ENCODE assay signal across 34 cellular contexts in the genomic region with DNA sequence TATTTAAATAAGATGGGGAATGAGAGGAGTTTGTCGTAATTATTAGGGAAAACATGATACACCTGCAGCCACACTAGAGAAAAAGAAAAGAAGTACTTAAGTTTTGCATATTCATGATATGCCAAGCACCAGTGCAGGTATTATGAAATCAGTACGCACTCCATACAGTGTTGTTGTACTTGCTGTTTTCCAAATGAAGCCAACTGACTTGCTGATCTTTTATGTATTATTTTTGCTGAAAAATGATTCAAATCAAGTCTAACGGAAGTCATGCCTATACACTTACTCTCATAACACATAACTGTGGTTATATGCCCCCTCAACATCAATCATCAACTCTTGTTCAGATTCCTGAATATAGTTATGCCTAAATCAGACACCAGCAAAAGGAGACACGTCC.
"Had no signal": no experiment of that assay in that cellular context is flagged by ENCODE, and none has a peak within 500 bp of the region (broad histone marks: within the 10 kb centered on the region; RNA-seq: fewer than 3 reads in every experiment).

No MANE protein-coding gene starts in this region.

- H3K4me1 Mint-ChIP-seq: activated B cell treated with CpG ODN at 0.5 μM for 24 hours; activated CD4-positive, alpha-beta T cell treated with anti-CD3 and anti-CD28 coated beads, Interleukin-2, amount 10 ng/mL, durations not matched to agents 24 days and 14 days; activated naive CD4-positive, alpha-beta T cell treated with anti-CD3 and anti-CD28 coated beads, Interleukin-2, amount 10 ng/mL, durations not matched to agents 7 days and 5 days; activated naive CD4-positive, alpha-beta T cell treated with anti-CD3 and anti-CD28 coated beads, Interleukin-2, amount 50 U/mL, for 24 hours; activated naive CD8-positive, alpha-beta T cell treated with anti-CD3 and anti-CD28 coated beads, Interleukin-2, amount 10 ng/mL, durations not matched to agents 7 days and 5 days; activated naive CD8-positive, alpha-beta T cell treated with anti-CD3 and anti-CD28 coated beads, Interleukin-2, amount 50 U/mL, for 24 hours; brain; central memory CD8-positive, alpha-beta T cell had no signal

- H3K36me3 Mint-ChIP-seq: activated CD4-positive, alpha-beta memory T cell treated with anti-CD3 and anti-CD28 coated beads for 36 hours; activated naive CD4-positive, alpha-beta T cell treated with anti-CD3 and anti-CD28 coated beads, Interleukin-2, amount 10 ng/mL, durations not matched to agents 7 days and 5 days; activated naive CD4-positive, alpha-beta T cell treated with anti-CD3 and anti-CD28 coated beads, Interleukin-2, amount 50 U/mL, for 24 hours; activated naive CD8-positive, alpha-beta T cell; activated naive CD8-positive, alpha-beta T cell treated with anti-CD3 and anti-CD28 coated beads, Interleukin-2, amount 10 ng/mL, durations not matched to agents 7 days and 5 days; brain had no signal

- DNase-seq: activated B cell treated with CpG ODN at 0.5 μM for 24 hours; activated CD4-positive, alpha-beta memory T cell treated with anti-CD3 and anti-CD28 coated beads for 36 hours; activated CD4-positive, alpha-beta T cell treated with anti-CD3 and anti-CD28 coated beads for 4 hours; activated CD4-positive, alpha-beta T cell treated with anti-CD3 and anti-CD28 coated beads, Interleukin-2, amount 10 ng/mL, durations not matched to agents 24 days and 14 days; activated CD4-positive, alpha-beta T cell treated with anti-CD3 and anti-CD28 coated beads, Interleukin-2, amount 50 U/mL, for 1 hour; activated CD4-positive, alpha-beta T cell treated with anti-CD3 and anti-CD28 coated beads, Interleukin-2, amount 50 U/mL, for 4 hours; activated CD4-positive, CD25-positive, alpha-beta regulatory T cell treated with anti-CD3 and anti-CD28 coated beads, Interleukin-2, amount 50 U/mL, for 72 hours; activated CD8-positive, alpha-beta memory T cell treated with anti-CD3 and anti-CD28 coated beads, Interleukin-2, amount 50 U/mL, for 4 hours; activated CD8-positive, alpha-beta T cell treated with anti-CD3 and anti-CD28 coated beads for 36 hours; activated effector memory CD4-positive, alpha-beta T cell treated with Interleukin-2 at 50 U/mL for 16 hours; activated gamma-delta T cell; activated naive CD4-positive, alpha-beta T cell treated with anti-CD3 and anti-CD28 coated beads, Interleukin-2, amount 10 ng/mL, durations not matched to agents 7 days and 5 days; activated naive CD4-positive, alpha-beta T cell treated with Interleukin-2 at 50 U/mL for 16 hours; activated naive CD8-positive, alpha-beta T cell treated with anti-CD3 and anti-CD28 coated beads, Interleukin-2, amount 10 ng/mL, durations not matched to agents 7 days and 5 days; activated naive CD8-positive, alpha-beta T cell treated with anti-CD3 and anti-CD28 coated beads, Interleukin-2, amount 50 U/mL, for 24 hours; activated T-cell treated with anti-CD3 and anti-CD28 coated beads for 4 hours; activated T-cell treated with anti-CD3 and anti-CD28 coated beads, Interleukin-2, amount 50 U/mL, for 24 hours; activated T-cell treated with anti-CD3 and anti-CD28 coated beads, Interleukin-2, amount 50 U/mL, for 48 hours; amygdala; anterior cingulate cortex; caudate nucleus; cerebellar nuclear complex; T-helper 2 cell; T-helper 9 cell had no signal

- H3K4me3 Mint-ChIP-seq: activated B cell treated with CpG ODN at 0.5 μM for 24 hours; activated CD4-positive, alpha-beta memory T cell treated with anti-CD3 and anti-CD28 coated beads for 36 hours; activated CD4-positive, alpha-beta T cell treated with anti-CD3 and anti-CD28 coated beads, Interleukin-2, amount 10 ng/mL, durations not matched to agents 24 days and 14 days; activated CD8-positive, alpha-beta T cell treated with anti-CD3 and anti-CD28 coated beads for 36 hours; activated naive CD4-positive, alpha-beta T cell treated with anti-CD3 and anti-CD28 coated beads, Interleukin-2, amount 10 ng/mL, durations not matched to agents 7 days and 5 days; activated naive CD4-positive, alpha-beta T cell treated with anti-CD3 and anti-CD28 coated beads, Interleukin-2, amount 50 U/mL, for 24 hours; activated naive CD8-positive, alpha-beta T cell; activated naive CD8-positive, alpha-beta T cell treated with anti-CD3 and anti-CD28 coated beads, Interleukin-2, amount 10 ng/mL, durations not matched to agents 7 days and 5 days; activated naive CD8-positive, alpha-beta T cell treated with anti-CD3 and anti-CD28 coated beads, Interleukin-2, amount 50 U/mL, for 24 hours; activated T-cell treated with anti-CD3 and anti-CD28 coated beads, Interleukin-2, amount 50 U/mL, for 24 hours; brain; central memory CD8-positive, alpha-beta T cell; T-helper 1 cell treated with Interleukin-12 subunit alpha and Interleukin-12 subunit beta and Interleukin-4 antibody, amounts not matched to agents 30 μg/mL and 1 μg/mL, for 36 hours; T-helper 2 cell treated with Interferon-gamma antibody and Interleukin-4, amounts not matched to agents 5 μg/mL and 100 μg/mL, for 36 hours had no signal

- H3K27ac ChIP-seq: ascending aorta, cardiac muscle cell, VCaP had no signal

- H3K9me3 Mint-ChIP-seq: activated CD4-positive, alpha-beta T cell treated with anti-CD3 and anti-CD28 coated beads, Interleukin-2, amount 10 ng/mL, durations not matched to agents 24 days and 14 days; activated naive CD4-positive, alpha-beta T cell treated with anti-CD3 and anti-CD28 coated beads, Interleukin-2, amount 50 U/mL, for 24 hours; activated naive CD8-positive, alpha-beta T cell treated with anti-CD3 and anti-CD28 coated beads, Interleukin-2, amount 10 ng/mL, durations not matched to agents 7 days and 5 days; T-helper 1 cell treated with Interleukin-12 subunit alpha and Interleukin-12 subunit beta and Interleukin-4 antibody, amounts not matched to agents 30 μg/mL and 1 μg/mL, for 36 hours had no signal

- H3K4me3 ChIP-seq: ascending aorta, cardiac muscle cell had no signal

- H3K9me3 ChIP-seq: ascending aorta had no signal

- H3K27ac Mint-ChIP-seq: activated B cell treated with CpG ODN at 0.5 μM for 24 hours; activated CD4-positive, alpha-beta memory T cell treated with anti-CD3 and anti-CD28 coated beads for 36 hours; activated CD4-positive, alpha-beta T cell treated with anti-CD3 and anti-CD28 coated beads, Interleukin-2, amount 10 ng/mL, durations not matched to agents 24 days and 14 days; activated CD8-positive, alpha-beta T cell treated with anti-CD3 and anti-CD28 coated beads for 36 hours; activated naive CD4-positive, alpha-beta T cell treated with anti-CD3 and anti-CD28 coated beads, Interleukin-2, amount 10 ng/mL, durations not matched to agents 7 days and 5 days; activated naive CD4-positive, alpha-beta T cell treated with anti-CD3 and anti-CD28 coated beads, Interleukin-2, amount 50 U/mL, for 24 hours; activated naive CD8-positive, alpha-beta T cell; activated naive CD8-positive, alpha-beta T cell treated with anti-CD3 and anti-CD28 coated beads, Interleukin-2, amount 10 ng/mL, durations not matched to agents 7 days and 5 days; activated naive CD8-positive, alpha-beta T cell treated with anti-CD3 and anti-CD28 coated beads, Interleukin-2, amount 50 U/mL, for 24 hours; activated T-cell treated with anti-CD3 and anti-CD28 coated beads, Interleukin-2, amount 50 U/mL, for 24 hours; activated T-helper 2 cell treated with anti-CD3 and anti-CD28 coated beads, Interferon-gamma antibody, Interleukin-2, Interleukin-4, amounts not matched to agents 10 μg/mL and 5 μg/mL and 100 μg/mL, durations not matched to agents 14 hours and 24 hours and 36 hours; brain; T-helper 1 cell treated with Interleukin-12 subunit alpha and Interleukin-12 subunit beta and Interleukin-4 antibody, amounts not matched to agents 30 μg/mL and 1 μg/mL, for 36 hours; T-helper 2 cell treated with Interferon-gamma antibody and Interleukin-4, amounts not matched to agents 5 μg/mL and 100 μg/mL, for 36 hours had no signal

- H3K36me3 ChIP-seq: ascending aorta, cardiac muscle cell had no signal

- ATAC-seq: activated CD8-positive, alpha-beta T cell treated with anti-CD3 and anti-CD28 coated beads for 36 hours; activated naive CD8-positive, alpha-beta T cell treated with anti-CD3 and anti-CD28 coated beads, Interleukin-2, amount 50 U/mL, for 24 hours had no signal
